Comparison of ENCODE assay signal across 2 cellular contexts in the genomic region with DNA sequence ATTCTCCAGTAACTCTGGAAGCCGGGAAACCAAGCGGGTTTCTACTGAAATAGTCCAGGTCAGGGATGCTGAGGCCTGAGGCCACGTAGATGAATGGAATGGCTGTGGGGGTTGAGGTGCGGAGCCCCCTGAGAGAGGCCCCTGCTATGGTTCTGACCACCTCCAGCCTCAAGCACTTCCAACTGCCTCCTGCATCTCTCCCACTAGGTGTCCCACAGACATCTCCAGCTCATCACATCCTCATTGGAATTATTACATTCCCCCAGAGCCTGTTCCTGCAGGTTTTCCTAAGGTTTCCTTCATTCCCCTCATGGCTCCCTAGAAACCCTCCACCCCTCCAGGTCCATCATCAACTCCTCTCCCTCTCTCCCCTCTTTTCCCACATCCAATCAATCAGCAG.
TF ChIP-seq lines count a peak whose summit lies in the region.

No MANE protein-coding gene starts in this region.

TF ChIP-seq in A549, 52 proteins besides CTCF, POLR2A, EP300 and RAD21:
- TF ChIP-seq, protein P1, sequence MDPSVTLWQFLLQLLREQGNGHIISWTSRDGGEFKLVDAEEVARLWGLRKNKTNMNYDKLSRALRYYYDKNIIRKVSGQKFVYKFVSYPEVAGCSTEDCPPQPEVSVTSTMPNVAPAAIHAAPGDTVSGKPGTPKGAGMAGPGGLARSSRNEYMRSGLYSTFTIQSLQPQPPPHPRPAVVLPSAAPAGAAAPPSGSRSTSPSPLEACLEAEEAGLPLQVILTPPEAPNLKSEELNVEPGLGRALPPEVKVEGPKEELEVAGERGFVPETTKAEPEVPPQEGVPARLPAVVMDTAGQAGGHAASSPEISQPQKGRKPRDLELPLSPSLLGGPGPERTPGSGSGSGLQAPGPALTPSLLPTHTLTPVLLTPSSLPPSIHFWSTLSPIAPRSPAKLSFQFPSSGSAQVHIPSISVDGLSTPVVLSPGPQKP (IDR thresholded peaks at IDR 0.05; ENCODE audit: low read depth, low read length), result no peak
- TF ChIP-seq GATA3 (IDR thresholded peaks at IDR 0.05; ENCODE audit: borderline replicate concordance) (no peak), POLR2AphosphoS2 (conservative IDR thresholded peaks at IDR 0.05; ENCODE audit: low read length) (no peak), JUN (IDR thresholded peaks at IDR 0.05) (no peak), CBX8 (IDR thresholded peaks at IDR 0.05) (no peak), MAFK (IDR thresholded peaks at IDR 0.05; ENCODE audit: partially characterized antibody) (no peak), RFX5 (IDR thresholded peaks at IDR 0.05) (no peak), CHD4 (IDR thresholded peaks at IDR 0.05; ENCODE audit: borderline replicate concordance) (no peak), ESRRA (IDR thresholded peaks at IDR 0.05; ENCODE audit: borderline replicate concordance, low read length) (no peak), MYC (IDR thresholded peaks at IDR 0.05; ENCODE audit: borderline replicate concordance, low read length) (no peak), HOXB5 (CRISPR knock-in tag; IDR thresholded peaks at IDR 0.05) (no peak), FOXS1 (CRISPR knock-in tag; IDR thresholded peaks at IDR 0.05) (no peak)

TF ChIP-seq in WTC11, 78 proteins besides CTCF, POLR2A, EP300 and RAD21 (continued from another document):
- TF ChIP-seq, protein P2, sequence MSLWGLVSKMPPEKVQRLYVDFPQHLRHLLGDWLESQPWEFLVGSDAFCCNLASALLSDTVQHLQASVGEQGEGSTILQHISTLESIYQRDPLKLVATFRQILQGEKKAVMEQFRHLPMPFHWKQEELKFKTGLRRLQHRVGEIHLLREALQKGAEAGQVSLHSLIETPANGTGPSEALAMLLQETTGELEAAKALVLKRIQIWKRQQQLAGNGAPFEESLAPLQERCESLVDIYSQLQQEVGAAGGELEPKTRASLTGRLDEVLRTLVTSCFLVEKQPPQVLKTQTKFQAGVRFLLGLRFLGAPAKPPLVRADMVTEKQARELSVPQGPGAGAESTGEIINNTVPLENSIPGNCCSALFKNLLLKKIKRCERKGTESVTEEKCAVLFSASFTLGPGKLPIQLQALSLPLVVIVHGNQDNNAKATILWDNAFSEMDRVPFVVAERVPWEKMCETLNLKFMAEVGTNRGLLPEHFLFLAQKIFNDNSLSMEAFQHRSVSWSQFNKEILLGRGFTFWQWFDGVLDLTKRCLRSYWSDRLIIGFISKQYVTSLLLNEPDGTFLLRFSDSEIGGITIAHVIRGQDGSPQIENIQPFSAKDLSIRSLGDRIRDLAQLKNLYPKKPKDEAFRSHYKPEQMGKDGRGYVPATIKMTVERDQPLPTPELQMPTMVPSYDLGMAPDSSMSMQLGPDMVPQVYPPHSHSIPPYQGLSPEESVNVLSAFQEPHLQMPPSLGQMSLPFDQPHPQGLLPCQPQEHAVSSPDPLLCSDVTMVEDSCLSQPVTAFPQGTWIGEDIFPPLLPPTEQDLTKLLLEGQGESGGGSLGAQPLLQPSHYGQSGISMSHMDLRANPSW (CRISPR knock-in tag; conservative IDR thresholded peaks at IDR 0.05; ENCODE audit: low read depth), result no peak
- TF ChIP-seq TEAD4 (CRISPR knock-in tag; IDR thresholded peaks at IDR 0.05) (no peak), NFE2L1 (CRISPR knock-in tag; IDR thresholded peaks at IDR 0.05) (no peak), JUN (CRISPR knock-in tag; IDR thresholded peaks at IDR 0.05) (no peak), ZNF219 (CRISPR knock-in tag; IDR thresholded peaks at IDR 0.05; ENCODE audit: borderline replicate concordance) (no peak), ZNF416 (CRISPR knock-in tag; IDR thresholded peaks at IDR 0.05) (no peak), ZBTB21 (CRISPR knock-in tag; IDR thresholded peaks at IDR 0.05; ENCODE audit: borderline replicate concordance) (no peak), CREM (CRISPR knock-in tag; IDR thresholded peaks at IDR 0.05) (no peak)
- TF ChIP-seq, protein P3, sequence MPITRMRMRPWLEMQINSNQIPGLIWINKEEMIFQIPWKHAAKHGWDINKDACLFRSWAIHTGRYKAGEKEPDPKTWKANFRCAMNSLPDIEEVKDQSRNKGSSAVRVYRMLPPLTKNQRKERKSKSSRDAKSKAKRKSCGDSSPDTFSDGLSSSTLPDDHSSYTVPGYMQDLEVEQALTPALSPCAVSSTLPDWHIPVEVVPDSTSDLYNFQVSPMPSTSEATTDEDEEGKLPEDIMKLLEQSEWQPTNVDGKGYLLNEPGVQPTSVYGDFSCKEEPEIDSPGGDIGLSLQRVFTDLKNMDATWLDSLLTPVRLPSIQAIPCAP (CRISPR knock-in tag; IDR thresholded peaks at IDR 0.05), result no peak
- TF ChIP-seq, protein P4, sequence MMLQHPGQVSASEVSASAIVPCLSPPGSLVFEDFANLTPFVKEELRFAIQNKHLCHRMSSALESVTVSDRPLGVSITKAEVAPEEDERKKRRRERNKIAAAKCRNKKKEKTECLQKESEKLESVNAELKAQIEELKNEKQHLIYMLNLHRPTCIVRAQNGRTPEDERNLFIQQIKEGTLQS (CRISPR knock-in tag; conservative IDR thresholded peaks at IDR 0.05), result no peak
- TF ChIP-seq, protein P5, sequence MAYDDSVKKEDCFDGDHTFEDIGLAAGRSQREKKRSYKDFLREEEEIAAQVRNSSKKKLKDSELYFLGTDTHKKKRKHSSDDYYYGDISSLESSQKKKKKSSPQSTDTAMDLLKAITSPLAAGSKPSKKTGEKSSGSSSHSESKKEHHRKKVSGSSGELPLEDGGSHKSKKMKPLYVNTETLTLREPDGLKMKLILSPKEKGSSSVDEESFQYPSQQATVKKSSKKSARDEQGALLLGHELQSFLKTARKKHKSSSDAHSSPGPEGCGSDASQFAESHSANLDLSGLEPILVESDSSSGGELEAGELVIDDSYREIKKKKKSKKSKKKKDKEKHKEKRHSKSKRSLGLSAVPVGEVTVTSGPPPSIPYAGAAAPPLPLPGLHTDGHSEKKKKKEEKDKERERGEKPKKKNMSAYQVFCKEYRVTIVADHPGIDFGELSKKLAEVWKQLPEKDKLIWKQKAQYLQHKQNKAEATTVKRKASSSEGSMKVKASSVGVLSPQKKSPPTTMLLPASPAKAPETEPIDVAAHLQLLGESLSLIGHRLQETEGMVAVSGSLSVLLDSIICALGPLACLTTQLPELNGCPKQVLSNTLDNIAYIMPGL (CRISPR knock-in tag; IDR thresholded peaks at IDR 0.05), result no peak
- TF ChIP-seq, protein P6, sequence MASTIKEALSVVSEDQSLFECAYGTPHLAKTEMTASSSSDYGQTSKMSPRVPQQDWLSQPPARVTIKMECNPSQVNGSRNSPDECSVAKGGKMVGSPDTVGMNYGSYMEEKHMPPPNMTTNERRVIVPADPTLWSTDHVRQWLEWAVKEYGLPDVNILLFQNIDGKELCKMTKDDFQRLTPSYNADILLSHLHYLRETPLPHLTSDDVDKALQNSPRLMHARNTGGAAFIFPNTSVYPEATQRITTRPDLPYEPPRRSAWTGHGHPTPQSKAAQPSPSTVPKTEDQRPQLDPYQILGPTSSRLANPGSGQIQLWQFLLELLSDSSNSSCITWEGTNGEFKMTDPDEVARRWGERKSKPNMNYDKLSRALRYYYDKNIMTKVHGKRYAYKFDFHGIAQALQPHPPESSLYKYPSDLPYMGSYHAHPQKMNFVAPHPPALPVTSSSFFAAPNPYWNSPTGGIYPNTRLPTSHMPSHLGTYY (CRISPR knock-in tag; IDR thresholded peaks at IDR 0.05), result no peak
- TF ChIP-seq, protein P7, sequence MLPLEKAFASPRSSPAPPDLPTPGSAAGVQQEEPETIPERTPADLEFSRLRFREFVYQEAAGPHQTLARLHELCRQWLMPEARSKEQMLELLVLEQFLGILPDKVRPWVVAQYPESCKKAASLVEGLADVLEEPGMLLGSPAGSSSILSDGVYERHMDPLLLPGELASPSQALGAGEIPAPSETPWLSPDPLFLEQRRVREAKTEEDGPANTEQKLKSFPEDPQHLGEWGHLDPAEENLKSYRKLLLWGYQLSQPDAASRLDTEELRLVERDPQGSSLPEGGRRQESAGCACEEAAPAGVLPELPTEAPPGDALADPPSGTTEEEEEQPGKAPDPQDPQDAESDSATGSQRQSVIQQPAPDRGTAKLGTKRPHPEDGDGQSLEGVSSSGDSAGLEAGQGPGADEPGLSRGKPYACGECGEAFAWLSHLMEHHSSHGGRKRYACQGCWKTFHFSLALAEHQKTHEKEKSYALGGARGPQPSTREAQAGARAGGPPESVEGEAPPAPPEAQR (CRISPR knock-in tag; IDR thresholded peaks at IDR 0.05), result no peak
- TF ChIP-seq, protein P8, sequence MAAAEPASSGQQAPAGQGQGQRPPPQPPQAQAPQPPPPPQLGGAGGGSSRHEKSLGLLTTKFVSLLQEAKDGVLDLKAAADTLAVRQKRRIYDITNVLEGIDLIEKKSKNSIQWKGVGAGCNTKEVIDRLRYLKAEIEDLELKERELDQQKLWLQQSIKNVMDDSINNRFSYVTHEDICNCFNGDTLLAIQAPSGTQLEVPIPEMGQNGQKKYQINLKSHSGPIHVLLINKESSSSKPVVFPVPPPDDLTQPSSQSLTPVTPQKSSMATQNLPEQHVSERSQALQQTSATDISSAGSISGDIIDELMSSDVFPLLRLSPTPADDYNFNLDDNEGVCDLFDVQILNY (CRISPR knock-in tag; IDR thresholded peaks at IDR 0.05), result no peak
- TF ChIP-seq, protein P9, sequence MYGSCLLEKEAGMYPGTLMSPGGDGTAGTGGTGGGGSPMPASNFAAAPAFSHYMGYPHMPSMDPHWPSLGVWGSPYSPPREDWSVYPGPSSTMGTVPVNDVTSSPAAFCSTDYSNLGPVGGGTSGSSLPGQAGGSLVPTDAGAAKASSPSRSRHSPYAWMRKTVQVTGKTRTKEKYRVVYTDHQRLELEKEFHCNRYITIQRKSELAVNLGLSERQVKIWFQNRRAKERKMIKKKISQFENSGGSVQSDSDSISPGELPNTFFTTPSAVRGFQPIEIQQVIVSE (CRISPR knock-in tag; IDR thresholded peaks at IDR 0.05; ENCODE audit: borderline replicate concordance), result no peak
TF ChIP-seq in WTC11: peak in this region for 0.
